1 cellular context compared by ENCODE assay signal in genomic region chr11:60310407-60310998, GRCh38.
TF ChIP-seq lines count a peak whose summit lies in the region.

No MANE protein-coding gene starts in this region.

TF ChIP-seq in H1, 55 proteins besides CTCF, POLR2A, EP300 and RAD21:
- TF ChIP-seq TAF7 (optimal IDR thresholded peaks at IDR 0.05; ENCODE audit: borderline replicate concordance, low read depth, low read length) (no peak), MAX (IDR thresholded peaks at IDR 0.05) (no peak), TBP (IDR thresholded peaks at IDR 0.05; ENCODE audit: low read depth, low read length) (no peak), PHF8 (conservative IDR thresholded peaks at IDR 0.05; ENCODE audit: low read depth, low read length) (no peak), HDAC6 (IDR thresholded peaks at IDR 0.05; ENCODE audit: low read depth, low read length) (no peak), CREB1 (IDR thresholded peaks at IDR 0.05) (no peak), CHD7 (IDR thresholded peaks at IDR 0.05; ENCODE audit: insufficient replicate concordance, low read length) (no peak), SUZ12 (IDR thresholded peaks at IDR 0.05; ENCODE audit: low read length) (no peak), CBX5 (IDR thresholded peaks at IDR 0.05; ENCODE audit: low read depth, low read length) (no peak), BACH1 (IDR thresholded peaks at IDR 0.05; ENCODE audit: low read length) (no peak), HDAC2 (IDR thresholded peaks at IDR 0.05; ENCODE audit: borderline replicate concordance in 1 of 2, low read depth in 2 of 2, low read length in 2 of 2) (no peak), BCL11A (IDR thresholded peaks at IDR 0.05; ENCODE audit: low read depth in 2 of 2, low read length in 2 of 2) (no peak), FOSL1 (IDR thresholded peaks at IDR 0.05; ENCODE audit: insufficient read depth, low read depth, low read length) (no peak), KDM5A (IDR thresholded peaks at IDR 0.05; ENCODE audit: low read length) (no peak), GABPA (IDR thresholded peaks at IDR 0.05; ENCODE audit: borderline replicate concordance, insufficient read depth, low read length) (no peak)
